In the genomic region with DNA sequence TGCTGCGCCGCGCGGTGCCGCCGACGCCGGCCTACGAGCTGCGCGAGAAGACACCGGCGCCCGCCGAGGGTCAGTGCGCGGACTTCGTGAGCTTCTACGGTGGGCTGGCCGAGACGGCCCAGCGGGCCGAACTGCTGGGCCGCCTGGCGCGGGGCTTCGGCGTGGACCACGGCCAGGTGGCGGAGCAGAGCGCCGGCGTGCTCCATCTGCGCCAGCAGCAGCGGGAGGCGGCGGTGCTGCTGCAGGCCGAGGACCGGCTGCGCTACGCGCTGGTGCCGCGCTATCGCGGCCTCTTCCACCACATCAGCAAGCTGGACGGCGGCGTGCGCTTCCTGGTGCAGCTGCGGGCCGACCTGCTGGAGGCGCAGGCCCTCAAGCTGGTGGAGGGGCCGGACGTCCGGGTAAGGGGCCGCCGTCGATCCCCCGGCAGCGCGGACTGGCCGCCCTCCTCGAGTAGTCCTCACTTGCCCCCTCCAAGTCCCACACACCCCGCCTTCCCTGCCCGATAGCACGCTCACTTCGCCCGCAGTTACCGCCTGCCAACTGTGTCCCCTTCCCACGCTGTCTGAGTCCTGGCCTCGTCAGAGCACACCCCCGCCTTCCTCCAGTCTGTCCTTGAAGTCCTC, we compare ENCODE assay signal across 1 cellular context.
A peak's percentile ranks its signal among the peaks of the same experiment; 100 is the strongest.
TF ChIP-seq lines count a peak whose summit lies in the region.

No MANE protein-coding gene starts in this region.

TF ChIP-seq in K562, 482 proteins besides CTCF, POLR2A, EP300 and RAD21 (continued from another document and continues in another):
- TF ChIP-seq POLR2G (IDR thresholded peaks at IDR 0.05; ENCODE audit: low read depth, low read length): peak; percentile 56
- TF ChIP-seq LEF1 (IDR thresholded peaks at IDR 0.05): no peak
- TF ChIP-seq, protein P1, sequence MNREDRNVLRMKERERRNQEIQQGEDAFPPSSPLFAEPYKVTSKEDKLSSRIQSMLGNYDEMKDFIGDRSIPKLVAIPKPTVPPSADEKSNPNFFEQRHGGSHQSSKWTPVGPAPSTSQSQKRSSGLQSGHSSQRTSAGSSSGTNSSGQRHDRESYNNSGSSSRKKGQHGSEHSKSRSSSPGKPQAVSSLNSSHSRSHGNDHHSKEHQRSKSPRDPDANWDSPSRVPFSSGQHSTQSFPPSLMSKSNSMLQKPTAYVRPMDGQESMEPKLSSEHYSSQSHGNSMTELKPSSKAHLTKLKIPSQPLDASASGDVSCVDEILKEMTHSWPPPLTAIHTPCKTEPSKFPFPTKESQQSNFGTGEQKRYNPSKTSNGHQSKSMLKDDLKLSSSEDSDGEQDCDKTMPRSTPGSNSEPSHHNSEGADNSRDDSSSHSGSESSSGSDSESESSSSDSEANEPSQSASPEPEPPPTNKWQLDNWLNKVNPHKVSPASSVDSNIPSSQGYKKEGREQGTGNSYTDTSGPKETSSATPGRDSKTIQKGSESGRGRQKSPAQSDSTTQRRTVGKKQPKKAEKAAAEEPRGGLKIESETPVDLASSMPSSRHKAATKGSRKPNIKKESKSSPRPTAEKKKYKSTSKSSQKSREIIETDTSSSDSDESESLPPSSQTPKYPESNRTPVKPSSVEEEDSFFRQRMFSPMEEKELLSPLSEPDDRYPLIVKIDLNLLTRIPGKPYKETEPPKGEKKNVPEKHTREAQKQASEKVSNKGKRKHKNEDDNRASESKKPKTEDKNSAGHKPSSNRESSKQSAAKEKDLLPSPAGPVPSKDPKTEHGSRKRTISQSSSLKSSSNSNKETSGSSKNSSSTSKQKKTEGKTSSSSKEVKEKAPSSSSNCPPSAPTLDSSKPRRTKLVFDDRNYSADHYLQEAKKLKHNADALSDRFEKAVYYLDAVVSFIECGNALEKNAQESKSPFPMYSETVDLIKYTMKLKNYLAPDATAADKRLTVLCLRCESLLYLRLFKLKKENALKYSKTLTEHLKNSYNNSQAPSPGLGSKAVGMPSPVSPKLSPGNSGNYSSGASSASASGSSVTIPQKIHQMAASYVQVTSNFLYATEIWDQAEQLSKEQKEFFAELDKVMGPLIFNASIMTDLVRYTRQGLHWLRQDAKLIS (CRISPR knock-in tag; IDR thresholded peaks at IDR 0.05): no peak
- TF ChIP-seq, protein P2, sequence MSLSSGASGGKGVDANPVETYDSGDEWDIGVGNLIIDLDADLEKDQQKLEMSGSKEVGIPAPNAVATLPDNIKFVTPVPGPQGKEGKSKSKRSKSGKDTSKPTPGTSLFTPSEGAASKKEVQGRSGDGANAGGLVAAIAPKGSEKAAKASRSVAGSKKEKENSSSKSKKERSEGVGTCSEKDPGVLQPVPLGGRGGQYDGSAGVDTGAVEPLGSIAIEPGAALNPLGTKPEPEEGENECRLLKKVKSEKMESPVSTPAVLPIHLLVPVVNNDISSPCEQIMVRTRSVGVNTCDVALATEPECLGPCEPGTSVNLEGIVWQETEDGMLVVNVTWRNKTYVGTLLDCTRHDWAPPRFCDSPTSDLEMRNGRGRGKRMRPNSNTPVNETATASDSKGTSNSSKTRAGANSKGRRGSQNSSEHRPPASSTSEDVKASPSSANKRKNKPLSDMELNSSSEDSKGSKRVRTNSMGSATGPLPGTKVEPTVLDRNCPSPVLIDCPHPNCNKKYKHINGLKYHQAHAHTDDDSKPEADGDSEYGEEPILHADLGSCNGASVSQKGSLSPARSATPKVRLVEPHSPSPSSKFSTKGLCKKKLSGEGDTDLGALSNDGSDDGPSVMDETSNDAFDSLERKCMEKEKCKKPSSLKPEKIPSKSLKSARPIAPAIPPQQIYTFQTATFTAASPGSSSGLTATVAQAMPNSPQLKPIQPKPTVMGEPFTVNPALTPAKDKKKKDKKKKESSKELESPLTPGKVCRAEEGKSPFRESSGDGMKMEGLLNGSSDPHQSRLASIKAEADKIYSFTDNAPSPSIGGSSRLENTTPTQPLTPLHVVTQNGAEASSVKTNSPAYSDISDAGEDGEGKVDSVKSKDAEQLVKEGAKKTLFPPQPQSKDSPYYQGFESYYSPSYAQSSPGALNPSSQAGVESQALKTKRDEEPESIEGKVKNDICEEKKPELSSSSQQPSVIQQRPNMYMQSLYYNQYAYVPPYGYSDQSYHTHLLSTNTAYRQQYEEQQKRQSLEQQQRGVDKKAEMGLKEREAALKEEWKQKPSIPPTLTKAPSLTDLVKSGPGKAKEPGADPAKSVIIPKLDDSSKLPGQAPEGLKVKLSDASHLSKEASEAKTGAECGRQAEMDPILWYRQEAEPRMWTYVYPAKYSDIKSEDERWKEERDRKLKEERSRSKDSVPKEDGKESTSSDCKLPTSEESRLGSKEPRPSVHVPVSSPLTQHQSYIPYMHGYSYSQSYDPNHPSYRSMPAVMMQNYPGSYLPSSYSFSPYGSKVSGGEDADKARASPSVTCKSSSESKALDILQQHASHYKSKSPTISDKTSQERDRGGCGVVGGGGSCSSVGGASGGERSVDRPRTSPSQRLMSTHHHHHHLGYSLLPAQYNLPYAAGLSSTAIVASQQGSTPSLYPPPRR (CRISPR knock-in tag; IDR thresholded peaks at IDR 0.05; ENCODE audit: borderline replicate concordance): no peak
- no peak for TF ChIP-seq NEUROD1 (IDR thresholded peaks at IDR 0.05; ENCODE audit: borderline replicate concordance, low read depth, low read length, partially characterized antibody)
- no peak for TF ChIP-seq ZFP36 (IDR thresholded peaks at IDR 0.05; ENCODE audit: low read depth, low read length, partially characterized antibody)
- TF ChIP-seq, protein P3, sequence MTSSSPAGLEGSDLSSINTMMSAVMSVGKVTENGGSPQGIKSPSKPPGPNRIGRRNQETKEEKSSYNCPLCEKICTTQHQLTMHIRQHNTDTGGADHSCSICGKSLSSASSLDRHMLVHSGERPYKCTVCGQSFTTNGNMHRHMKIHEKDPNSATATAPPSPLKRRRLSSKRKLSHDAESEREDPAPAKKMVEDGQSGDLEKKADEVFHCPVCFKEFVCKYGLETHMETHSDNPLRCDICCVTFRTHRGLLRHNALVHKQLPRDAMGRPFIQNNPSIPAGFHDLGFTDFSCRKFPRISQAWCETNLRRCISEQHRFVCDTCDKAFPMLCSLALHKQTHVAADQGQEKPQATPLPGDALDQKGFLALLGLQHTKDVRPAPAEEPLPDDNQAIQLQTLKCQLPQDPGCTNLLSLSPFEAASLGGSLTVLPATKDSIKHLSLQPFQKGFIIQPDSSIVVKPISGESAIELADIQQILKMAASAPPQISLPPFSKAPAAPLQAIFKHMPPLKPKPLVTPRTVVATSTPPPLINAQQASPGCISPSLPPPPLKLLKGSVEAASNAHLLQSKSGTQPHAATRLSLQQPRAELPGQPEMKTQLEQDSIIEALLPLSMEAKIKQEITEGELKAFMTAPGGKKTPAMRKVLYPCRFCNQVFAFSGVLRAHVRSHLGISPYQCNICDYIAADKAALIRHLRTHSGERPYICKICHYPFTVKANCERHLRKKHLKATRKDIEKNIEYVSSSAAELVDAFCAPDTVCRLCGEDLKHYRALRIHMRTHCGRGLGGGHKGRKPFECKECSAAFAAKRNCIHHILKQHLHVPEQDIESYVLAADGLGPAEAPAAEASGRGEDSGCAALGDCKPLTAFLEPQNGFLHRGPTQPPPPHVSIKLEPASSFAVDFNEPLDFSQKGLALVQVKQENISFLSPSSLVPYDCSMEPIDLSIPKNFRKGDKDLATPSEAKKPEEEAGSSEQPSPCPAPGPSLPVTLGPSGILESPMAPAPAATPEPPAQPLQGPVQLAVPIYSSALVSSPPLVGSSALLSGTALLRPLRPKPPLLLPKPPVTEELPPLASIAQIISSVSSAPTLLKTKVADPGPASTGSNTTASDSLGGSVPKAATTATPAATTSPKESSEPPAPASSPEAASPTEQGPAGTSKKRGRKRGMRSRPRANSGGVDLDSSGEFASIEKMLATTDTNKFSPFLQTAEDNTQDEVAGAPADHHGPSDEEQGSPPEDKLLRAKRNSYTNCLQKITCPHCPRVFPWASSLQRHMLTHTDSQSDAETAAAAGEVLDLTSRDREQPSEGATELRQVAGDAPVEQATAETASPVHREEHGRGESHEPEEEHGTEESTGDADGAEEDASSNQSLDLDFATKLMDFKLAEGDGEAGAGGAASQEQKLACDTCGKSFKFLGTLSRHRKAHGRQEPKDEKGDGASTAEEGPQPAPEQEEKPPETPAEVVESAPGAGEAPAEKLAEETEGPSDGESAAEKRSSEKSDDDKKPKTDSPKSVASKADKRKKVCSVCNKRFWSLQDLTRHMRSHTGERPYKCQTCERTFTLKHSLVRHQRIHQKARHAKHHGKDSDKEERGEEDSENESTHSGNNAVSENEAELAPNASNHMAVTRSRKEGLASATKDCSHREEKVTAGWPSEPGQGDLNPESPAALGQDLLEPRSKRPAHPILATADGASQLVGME (CRISPR knock-in tag; IDR thresholded peaks at IDR 0.05): 0 out of 2 replicates have a peak, but pooled peaks have one; percentile 57
- no peak for TF ChIP-seq ZNF143 (CRISPR knock-in tag; IDR thresholded peaks at IDR 0.05)
- no peak for TF ChIP-seq PML (IDR thresholded peaks at IDR 0.05; ENCODE audit: low read length)
- no peak for TF ChIP-seq NR1H2 (CRISPR knock-in tag; IDR thresholded peaks at IDR 0.05)
- TF ChIP-seq IRF2 (CRISPR knock-in tag; IDR thresholded peaks at IDR 0.05): 0 out of 2 replicates have a peak, but pooled peaks have one; percentile 67
- TF ChIP-seq KDM4B (IDR thresholded peaks at IDR 0.05; ENCODE audit: borderline replicate concordance in 2 of 2, low read depth in 1 of 2): no peak
- TF ChIP-seq, protein P4, sequence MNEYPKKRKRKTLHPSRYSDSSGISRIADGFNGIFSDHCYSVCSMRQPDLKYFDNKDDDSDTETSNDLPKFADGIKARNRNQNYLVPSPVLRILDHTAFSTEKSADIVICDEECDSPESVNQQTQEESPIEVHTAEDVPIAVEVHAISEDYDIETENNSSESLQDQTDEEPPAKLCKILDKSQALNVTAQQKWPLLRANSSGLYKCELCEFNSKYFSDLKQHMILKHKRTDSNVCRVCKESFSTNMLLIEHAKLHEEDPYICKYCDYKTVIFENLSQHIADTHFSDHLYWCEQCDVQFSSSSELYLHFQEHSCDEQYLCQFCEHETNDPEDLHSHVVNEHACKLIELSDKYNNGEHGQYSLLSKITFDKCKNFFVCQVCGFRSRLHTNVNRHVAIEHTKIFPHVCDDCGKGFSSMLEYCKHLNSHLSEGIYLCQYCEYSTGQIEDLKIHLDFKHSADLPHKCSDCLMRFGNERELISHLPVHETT (CRISPR knock-in tag; conservative IDR thresholded peaks at IDR 0.05 in 1 of 2, IDR thresholded peaks at IDR 0.05 in 1 of 2): no peak
- TF ChIP-seq RBM14 (IDR thresholded peaks at IDR 0.05; ENCODE audit: borderline replicate concordance, insufficient read depth, low read depth, low read length): no peak
- no peak for TF ChIP-seq ZNF436 (CRISPR knock-in tag; IDR thresholded peaks at IDR 0.05)
- TF ChIP-seq STAT5B (CRISPR knock-in tag; IDR thresholded peaks at IDR 0.05): no peak
- TF ChIP-seq, protein P5, sequence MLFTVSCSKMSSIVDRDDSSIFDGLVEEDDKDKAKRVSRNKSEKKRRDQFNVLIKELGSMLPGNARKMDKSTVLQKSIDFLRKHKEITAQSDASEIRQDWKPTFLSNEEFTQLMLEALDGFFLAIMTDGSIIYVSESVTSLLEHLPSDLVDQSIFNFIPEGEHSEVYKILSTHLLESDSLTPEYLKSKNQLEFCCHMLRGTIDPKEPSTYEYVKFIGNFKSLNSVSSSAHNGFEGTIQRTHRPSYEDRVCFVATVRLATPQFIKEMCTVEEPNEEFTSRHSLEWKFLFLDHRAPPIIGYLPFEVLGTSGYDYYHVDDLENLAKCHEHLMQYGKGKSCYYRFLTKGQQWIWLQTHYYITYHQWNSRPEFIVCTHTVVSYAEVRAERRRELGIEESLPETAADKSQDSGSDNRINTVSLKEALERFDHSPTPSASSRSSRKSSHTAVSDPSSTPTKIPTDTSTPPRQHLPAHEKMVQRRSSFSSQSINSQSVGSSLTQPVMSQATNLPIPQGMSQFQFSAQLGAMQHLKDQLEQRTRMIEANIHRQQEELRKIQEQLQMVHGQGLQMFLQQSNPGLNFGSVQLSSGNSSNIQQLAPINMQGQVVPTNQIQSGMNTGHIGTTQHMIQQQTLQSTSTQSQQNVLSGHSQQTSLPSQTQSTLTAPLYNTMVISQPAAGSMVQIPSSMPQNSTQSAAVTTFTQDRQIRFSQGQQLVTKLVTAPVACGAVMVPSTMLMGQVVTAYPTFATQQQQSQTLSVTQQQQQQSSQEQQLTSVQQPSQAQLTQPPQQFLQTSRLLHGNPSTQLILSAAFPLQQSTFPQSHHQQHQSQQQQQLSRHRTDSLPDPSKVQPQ (CRISPR knock-in tag; IDR thresholded peaks at IDR 0.05; ENCODE audit: borderline replicate concordance): no peak
- TF ChIP-seq, protein P6, sequence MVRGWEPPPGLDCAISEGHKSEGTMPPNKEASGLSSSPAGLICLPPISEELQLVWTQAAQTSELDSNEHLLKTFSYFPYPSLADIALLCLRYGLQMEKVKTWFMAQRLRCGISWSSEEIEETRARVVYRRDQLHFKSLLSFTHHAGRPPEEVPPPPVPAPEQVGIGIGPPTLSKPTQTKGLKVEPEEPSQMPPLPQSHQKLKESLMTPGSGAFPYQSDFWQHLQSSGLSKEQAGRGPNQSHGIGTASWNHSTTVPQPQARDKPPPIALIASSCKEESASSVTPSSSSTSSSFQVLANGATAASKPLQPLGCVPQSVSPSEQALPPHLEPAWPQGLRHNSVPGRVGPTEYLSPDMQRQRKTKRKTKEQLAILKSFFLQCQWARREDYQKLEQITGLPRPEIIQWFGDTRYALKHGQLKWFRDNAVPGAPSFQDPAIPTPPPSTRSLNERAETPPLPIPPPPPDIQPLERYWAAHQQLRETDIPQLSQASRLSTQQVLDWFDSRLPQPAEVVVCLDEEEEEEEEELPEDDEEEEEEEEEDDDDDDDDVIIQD (CRISPR knock-in tag; IDR thresholded peaks at IDR 0.05): no peak
- TF ChIP-seq SOX6 (IDR thresholded peaks at IDR 0.05): no peak
- TF ChIP-seq SREBF1 (IDR thresholded peaks at IDR 0.05; ENCODE audit: borderline replicate concordance, low read depth, low read length): no peak
- no peak for TF ChIP-seq NCOA1 (IDR thresholded peaks at IDR 0.05; ENCODE audit: low read depth)
- TF ChIP-seq CHD4 (IDR thresholded peaks at IDR 0.05; ENCODE audit: insufficient read depth, insufficient replicate concordance, low read depth, low read length, poor library complexity, severe bottlenecking): no peak
- TF ChIP-seq, protein P7, sequence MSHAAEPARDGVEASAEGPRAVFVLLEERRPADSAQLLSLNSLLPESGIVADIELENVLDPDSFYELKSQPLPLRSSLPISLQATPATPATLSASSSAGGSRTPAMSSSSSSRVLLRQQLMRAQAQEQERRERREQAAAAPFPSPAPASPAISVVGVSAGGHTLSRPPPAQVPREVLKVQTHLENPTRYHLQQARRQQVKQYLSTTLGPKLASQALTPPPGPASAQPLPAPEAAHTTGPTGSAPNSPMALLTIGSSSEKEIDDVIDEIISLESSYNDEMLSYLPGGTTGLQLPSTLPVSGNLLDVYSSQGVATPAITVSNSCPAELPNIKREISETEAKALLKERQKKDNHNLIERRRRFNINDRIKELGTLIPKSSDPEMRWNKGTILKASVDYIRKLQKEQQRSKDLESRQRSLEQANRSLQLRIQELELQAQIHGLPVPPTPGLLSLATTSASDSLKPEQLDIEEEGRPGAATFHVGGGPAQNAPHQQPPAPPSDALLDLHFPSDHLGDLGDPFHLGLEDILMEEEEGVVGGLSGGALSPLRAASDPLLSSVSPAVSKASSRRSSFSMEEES (CRISPR knock-in tag; IDR thresholded peaks at IDR 0.05): no peak
- TF ChIP-seq BDP1 (IDR thresholded peaks at IDR 0.05; ENCODE audit: insufficient read depth, insufficient read length): no peak
- no peak for TF ChIP-seq ATF1 (CRISPR knock-in tag; IDR thresholded peaks at IDR 0.05)
- TF ChIP-seq ATF1 (tag; IDR thresholded peaks at IDR 0.05): no peak
- no peak for TF ChIP-seq NR2C1 (IDR thresholded peaks at IDR 0.05)
- no peak for TF ChIP-seq NR2C1 (tag; IDR thresholded peaks at IDR 0.05)
- TF ChIP-seq TFAM (CRISPR knock-in tag; conservative IDR thresholded peaks at IDR 0.05): no peak
- no peak for TF ChIP-seq CHD1 (IDR thresholded peaks at IDR 0.05; ENCODE audit: low read length)
- TF ChIP-seq, protein P8, sequence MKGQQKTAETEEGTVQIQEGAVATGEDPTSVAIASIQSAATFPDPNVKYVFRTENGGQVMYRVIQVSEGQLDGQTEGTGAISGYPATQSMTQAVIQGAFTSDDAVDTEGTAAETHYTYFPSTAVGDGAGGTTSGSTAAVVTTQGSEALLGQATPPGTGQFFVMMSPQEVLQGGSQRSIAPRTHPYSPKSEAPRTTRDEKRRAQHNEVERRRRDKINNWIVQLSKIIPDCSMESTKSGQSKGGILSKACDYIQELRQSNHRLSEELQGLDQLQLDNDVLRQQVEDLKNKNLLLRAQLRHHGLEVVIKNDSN (CRISPR knock-in tag; IDR thresholded peaks at IDR 0.05): no peak
